8 cellular contexts compared by ENCODE assay signal in the genomic region with DNA sequence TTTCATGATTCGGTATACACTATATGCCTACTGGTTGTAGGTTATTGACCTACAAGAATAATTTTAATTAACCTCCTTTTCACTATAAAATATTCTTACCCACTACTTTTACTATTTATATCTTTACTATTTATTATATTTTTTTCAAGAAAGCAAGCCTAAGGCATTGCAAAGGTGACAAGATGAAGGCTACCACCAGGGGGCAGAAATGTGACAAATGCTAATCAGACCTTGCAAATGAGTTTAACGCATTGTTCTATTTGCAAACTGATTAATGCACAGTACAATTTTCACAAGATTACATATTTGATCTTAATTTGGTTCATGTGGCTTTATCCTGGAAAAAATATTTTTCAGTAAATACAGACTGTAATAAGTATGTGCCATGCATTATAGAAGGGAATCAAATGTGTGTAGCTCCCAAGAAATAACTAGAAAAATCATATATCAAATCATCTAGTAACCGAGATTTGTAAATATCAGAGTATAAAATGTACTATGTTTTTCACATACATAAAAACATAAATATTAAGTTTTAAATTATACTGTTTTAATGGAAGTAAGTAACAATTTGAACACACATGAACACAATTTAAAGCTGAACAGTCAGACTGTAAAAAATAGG.
DNase-seq lines count a peak whose midpoint lies in the region; ATAC-seq and TF ChIP-seq lines count a peak whose summit lies in the region.

No MANE protein-coding gene starts in this region.

- DNase-seq in AG04449 (ENCODE audit: low read depth, low spot score) (peak; percentile 4), NCI-H748 treated with DMSO at 0.1 percent for 48 hours (lab: John Stamatoyannopoulos, UW) (peak; percentile 42), activated T-cell treated with anti-CD3 and anti-CD28 coated beads for 48 hours (ENCODE audit: low read depth) (peak; percentile 23), foreskin melanocyte (peak; percentile 46), renal cortical epithelial cell (ENCODE audit: low read depth) (peak; percentile 67), NCI-H774 (lab: John Stamatoyannopoulos, UW) (no peak)

- TF ChIP-seq CTCF in AG04449 (IDR thresholded peaks at IDR 0.05; ENCODE audit: insufficient read depth, low read length, missing control alignments) (peak; percentile 67), GM12872 (IDR thresholded peaks at IDR 0.05; ENCODE audit: insufficient read depth, low read depth, low read length) (peak; percentile 77)

- CTCF ChIA-PET in AG04449 (lab: Yijun Ruan, JAX), result interaction anchor here (0.6 to 3.7 kb wide), 14 partner anchors 9 to 556 kb away, joined by 3 to 50 read pairs (median 4); no protein-coding TSS in a partner anchor

- H3K4me3 ChIP-seq in AG04449 (ENCODE audit: low read depth, low read length), result no peak overlapping the region

- ATAC-seq in HG03103 (IDR thresholded peaks at IDR 0.05; ENCODE audit: low read depth, unreplicated experiment), result peak; percentile 83

- POLR2A ChIA-PET in AG04449 (lab: Yijun Ruan, JAX), result no interaction called here
